In genomic region chr2:24592436-24593100, GRCh38 we compare ENCODE assay signal across 19 cellular contexts.
"Had no signal": no experiment of that assay in that cellular context is flagged by ENCODE, and none has a peak within 500 bp of the region (broad histone marks: within the 10 kb centered on the region; RNA-seq: fewer than 3 reads in every experiment).

No MANE protein-coding gene starts in this region.

- DNase-seq: activated CD4-positive, alpha-beta T cell treated with anti-CD3 and anti-CD28 coated beads for 48 hours; activated CD4-positive, alpha-beta T cell treated with anti-CD3 and anti-CD28 coated beads, Interleukin-2, amount 50 U/mL, for 4 hours; activated CD4-positive, CD25-positive, alpha-beta regulatory T cell treated with anti-CD3 and anti-CD28 coated beads, Interleukin-2, amount 50 U/mL, for 72 hours; activated CD8-positive, alpha-beta memory T cell treated with anti-CD3 and anti-CD28 coated beads, Interleukin-2, amount 50 U/mL, for 48 hours; activated CD8-positive, alpha-beta T cell treated with anti-CD3 and anti-CD28 coated beads, Interleukin-2, amount 10 ng/mL, durations not matched to agents 7 days and 5 days; activated naive CD4-positive, alpha-beta T cell treated with anti-CD3 and anti-CD28 coated beads, Interleukin-2, amount 50 U/mL, for 16 hours; activated naive CD8-positive, alpha-beta T cell treated with anti-CD3 and anti-CD28 coated beads, Interleukin-2, amount 10 ng/mL, durations not matched to agents 7 days and 5 days; activated T-cell treated with anti-CD3 and anti-CD28 coated beads, Interleukin-2, amount 50 U/mL, for 1 hour; anterior cingulate cortex; central memory CD4-positive, alpha-beta T cell; NCI-H1092; NCI-H1417; NCI-H1930; NCI-H446; NCI-H524; PC-9; SHP77 treated with DMSO at 0.1 percent for 48 hours had no signal

- H3K27me3 ChIP-seq: adrenal gland had no signal

- FAIRE-seq: bronchial epithelial cell had no signal

- H3K9me3 ChIP-seq: adrenal gland had no signal

- H3K27ac ChIP-seq: adrenal gland, PC-9 had no signal

- H3K4me3 ChIP-seq: adrenal gland, PC-9 had no signal

- H3K36me3 ChIP-seq: adrenal gland had no signal
